ENCODE assay signal across 1 cellular context in the genomic region with DNA sequence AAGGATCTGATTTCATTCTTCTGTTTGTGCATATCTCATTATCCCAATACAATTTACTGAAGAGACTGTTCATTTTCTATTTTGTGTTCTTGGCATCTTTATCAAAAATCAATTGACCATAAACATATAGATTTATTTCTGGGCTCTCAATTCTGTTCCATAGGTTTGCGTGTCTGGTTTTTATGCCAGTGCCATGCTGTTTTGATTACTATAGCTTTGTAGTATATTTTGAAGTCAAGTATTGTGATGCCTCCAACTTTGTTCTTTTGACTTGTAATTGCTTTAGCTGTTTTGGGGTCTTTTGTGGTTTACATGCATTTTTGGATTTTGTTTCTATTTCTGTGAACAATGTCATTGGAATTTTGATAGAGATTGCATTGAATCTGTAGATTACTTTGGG.
TF ChIP-seq lines count a peak whose summit lies in the region.

No MANE protein-coding gene starts in this region.

TF ChIP-seq in H1, 55 proteins besides CTCF, POLR2A, EP300 and RAD21 (continued from another document):
- TF ChIP-seq, protein P1, sequence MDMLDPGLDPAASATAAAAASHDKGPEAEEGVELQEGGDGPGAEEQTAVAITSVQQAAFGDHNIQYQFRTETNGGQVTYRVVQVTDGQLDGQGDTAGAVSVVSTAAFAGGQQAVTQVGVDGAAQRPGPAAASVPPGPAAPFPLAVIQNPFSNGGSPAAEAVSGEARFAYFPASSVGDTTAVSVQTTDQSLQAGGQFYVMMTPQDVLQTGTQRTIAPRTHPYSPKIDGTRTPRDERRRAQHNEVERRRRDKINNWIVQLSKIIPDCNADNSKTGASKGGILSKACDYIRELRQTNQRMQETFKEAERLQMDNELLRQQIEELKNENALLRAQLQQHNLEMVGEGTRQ (IDR thresholded peaks at IDR 0.05; ENCODE audit: low read length): no peak
